ENCODE assay signal across 17 cellular contexts in the genomic region with DNA sequence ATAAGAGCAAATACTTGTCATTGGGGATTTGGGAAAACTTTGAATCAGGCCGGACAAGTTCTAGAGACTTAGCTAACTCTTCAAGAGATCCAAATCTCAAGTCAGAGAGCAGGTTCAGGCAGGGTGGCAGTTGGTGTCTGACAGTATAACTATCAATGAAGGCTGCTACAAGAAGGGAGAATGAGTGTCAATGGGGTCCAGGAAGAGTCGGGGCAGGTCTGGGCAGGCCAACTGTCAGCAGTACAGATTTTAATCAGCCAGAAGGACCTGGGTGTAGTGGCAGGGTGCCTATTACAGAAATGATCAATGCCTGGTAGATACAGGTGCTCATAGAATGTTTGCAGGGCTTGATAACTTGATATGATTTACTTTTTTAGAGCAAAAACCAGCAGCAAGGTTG.
A peak's percentile ranks its signal among the peaks of the same experiment; 100 is the strongest.
DNase-seq lines count a peak whose midpoint lies in the region; ATAC-seq lines count a peak whose summit lies in the region.
"Had no signal": no experiment of that assay in that cellular context is flagged by ENCODE, and none has a peak within 500 bp of the region (broad histone marks: within the 10 kb centered on the region; RNA-seq: fewer than 3 reads in every experiment).

No MANE protein-coding gene starts in this region.

- H3K4me3 Mint-ChIP-seq in activated T-helper 2 cell treated with anti-CD3 and anti-CD28 coated beads, Interferon-gamma antibody, Interleukin-2, Interleukin-4, amounts not matched to agents 10 μg/mL and 5 μg/mL and 100 μg/mL, durations not matched to agents 14 hours and 24 hours and 36 hours (ENCODE audit: low read depth), result no peak overlapping the region
- H3K4me3 Mint-ChIP-seq: CD4-positive, alpha-beta T cell; nephron; T-helper 1 cell treated with Interleukin-12 subunit alpha and Interleukin-12 subunit beta and Interleukin-4 antibody, amounts not matched to agents 30 μg/mL and 1 μg/mL, for 36 hours had no signal

- H3K27me3 Mint-ChIP-seq in activated T-helper 2 cell treated with anti-CD3 and anti-CD28 coated beads, Interferon-gamma antibody, Interleukin-2, Interleukin-4, amounts not matched to agents 10 μg/mL and 5 μg/mL and 100 μg/mL, durations not matched to agents 14 hours and 24 hours and 36 hours (ENCODE audit: low read depth), result no peaks in the 10 kb centered on the region
- H3K27me3 Mint-ChIP-seq: CD4-positive, alpha-beta T cell had no signal

- H3K9me3 Mint-ChIP-seq in activated T-helper 2 cell treated with anti-CD3 and anti-CD28 coated beads, Interferon-gamma antibody, Interleukin-2, Interleukin-4, amounts not matched to agents 10 μg/mL and 5 μg/mL and 100 μg/mL, durations not matched to agents 14 hours and 24 hours and 36 hours, result peaks cover 4% of the 10 kb centered on the region
- H3K9me3 Mint-ChIP-seq: nephron had no signal

- H3K36me3 ChIP-seq in effector memory CD4-positive, alpha-beta T cell (ENCODE audit: control insufficient read depth, insufficient read depth, low read length), result no peaks in the 10 kb centered on the region
- H3K36me3 ChIP-seq: gastrocnemius medialis had no signal

- no peak overlapping the region for H3K4me3 ChIP-seq in effector memory CD4-positive, alpha-beta T cell (ENCODE audit: insufficient read depth, low read depth, low read length, poor library complexity, severe bottlenecking)
- H3K4me3 ChIP-seq: gastrocnemius medialis, GM23248 had no signal

- no peaks in the 10 kb centered on the region for H3K4me1 ChIP-seq in effector memory CD4-positive, alpha-beta T cell (ENCODE audit: control insufficient read depth, insufficient read depth, low read length, poor library complexity, severe bottlenecking)
- H3K4me1 ChIP-seq: gastrocnemius medialis had no signal

- H3K9me3 ChIP-seq in effector memory CD4-positive, alpha-beta T cell (ENCODE audit: control insufficient read depth, low read length), result no peaks in the 10 kb centered on the region
- H3K9me3 ChIP-seq: gastrocnemius medialis had no signal

- no peak for ATAC-seq in Right ventricle myocardium inferior
- ATAC-seq in left ventricle myocardium superior, result no peak
- ATAC-seq in HG02870 (IDR thresholded peaks at IDR 0.05; ENCODE audit: unreplicated experiment), result peak; percentile 74
- ATAC-seq: gastrocnemius medialis; stimulated activated naive CD8-positive, alpha-beta T cell treated with anti-CD3 and anti-CD28 coated beads, Interleukin-15, Interleukin-2, amounts not matched to agents 100 U/mL and 50 U/mL, for 24 hours had no signal

- no peaks in the 10 kb centered on the region for H3K27me3 ChIP-seq in effector memory CD4-positive, alpha-beta T cell (replicated peaks; ENCODE audit: control insufficient read depth, insufficient read depth, low read length, poor library complexity, severe bottlenecking)
- H3K27me3 ChIP-seq: gastrocnemius medialis had no signal

- H3K27ac ChIP-seq in substantia nigra (ENCODE audit: low read depth, low read length, poor library complexity, severe bottlenecking), result no peak overlapping the region
- H3K27ac ChIP-seq in effector memory CD4-positive, alpha-beta T cell (ENCODE audit: insufficient read depth, low read length, poor library complexity, severe bottlenecking), result no peak overlapping the region
- H3K27ac ChIP-seq: gastrocnemius medialis, GM23248, RWPE1 had no signal

- H3K36me3 Mint-ChIP-seq in activated T-helper 2 cell treated with anti-CD3 and anti-CD28 coated beads, Interferon-gamma antibody, Interleukin-2, Interleukin-4, amounts not matched to agents 10 μg/mL and 5 μg/mL and 100 μg/mL, durations not matched to agents 14 hours and 24 hours and 36 hours (ENCODE audit: low read depth), result no peaks in the 10 kb centered on the region

- H3K4me1 Mint-ChIP-seq in activated T-helper 2 cell treated with anti-CD3 and anti-CD28 coated beads, Interferon-gamma antibody, Interleukin-2, Interleukin-4, amounts not matched to agents 10 μg/mL and 5 μg/mL and 100 μg/mL, durations not matched to agents 14 hours and 24 hours and 36 hours (ENCODE audit: low read depth), result no peaks in the 10 kb centered on the region
- H3K4me1 Mint-ChIP-seq: nephron had no signal

- intact Hi-C loops in Right ventricle myocardium inferior (cut with DNase I), result no loop called here
- intact Hi-C loops in left ventricle myocardium superior (cut with micrococcal nuclease), result no loop called here
- intact Hi-C loops in activated T-helper 2 cell treated with anti-CD3 and anti-CD28 coated beads, Interferon-gamma antibody, Interleukin-2, Interleukin-4, amounts not matched to agents 10 μg/mL and 5 μg/mL and 100 μg/mL, durations not matched to agents 14 hours and 24 hours and 36 hours (cut with micrococcal nuclease), result no loop called here

- DNase-seq in Right ventricle myocardium inferior (ENCODE audit: missing footprints) (peak; percentile 40), left ventricle myocardium superior (no peak), NCI-H2171 treated with DMSO at 0.1 percent for 48 hours (lab: John Stamatoyannopoulos, UW) (peak; percentile 89), substantia nigra (lab: John Stamatoyannopoulos, UW) (no peak), NCI-H526 (lab: John Stamatoyannopoulos, UW) (no peak)
- DNase-seq in activated T-helper 2 cell treated with anti-CD3 and anti-CD28 coated beads, Interferon-gamma antibody, Interleukin-2, Interleukin-4, amounts not matched to agents 10 μg/mL and 5 μg/mL and 100 μg/mL, durations not matched to agents 14 hours and 24 hours and 36 hours (ENCODE audit: low spot score), result no peak
- no peak for DNase-seq in effector memory CD4-positive, alpha-beta T cell
- DNase-seq: anterior cingulate cortex; CD4-positive, alpha-beta T cell; gastrocnemius medialis; GM23248; IMR-90; stimulated activated naive CD8-positive, alpha-beta T cell treated with anti-CD3 and anti-CD28 coated beads, Interleukin-15, Interleukin-2, amounts not matched to agents 100 U/mL and 50 U/mL, for 24 hours had no signal

- no peak overlapping the region for H3K27ac Mint-ChIP-seq in activated T-helper 2 cell treated with anti-CD3 and anti-CD28 coated beads, Interferon-gamma antibody, Interleukin-2, Interleukin-4, amounts not matched to agents 10 μg/mL and 5 μg/mL and 100 μg/mL, durations not matched to agents 14 hours and 24 hours and 36 hours
- H3K27ac Mint-ChIP-seq: CD4-positive, alpha-beta T cell; nephron; T-helper 1 cell treated with Interleukin-12 subunit alpha and Interleukin-12 subunit beta and Interleukin-4 antibody, amounts not matched to agents 30 μg/mL and 1 μg/mL, for 36 hours had no signal

Comparison
In these comparisons a context has a peak if more than half of its experiments do, and no peak if none do; other contexts are left out.
1. DNase-seq: peak in Right ventricle myocardium inferior (single experiment) and NCI-H2171 treated with DMSO at 0.1 percent for 48 hours (single experiment); none in left ventricle myocardium superior (single experiment), activated T-helper 2 cell treated with anti-CD3 and anti-CD28 coated beads, Interferon-gamma antibody, Interleukin-2, Interleukin-4, amounts not matched to agents 10 μg/mL and 5 μg/mL and 100 μg/mL, durations not matched to agents 14 hours and 24 hours and 36 hours (single experiment), substantia nigra (0 of 49), NCI-H526 (0 of 2) and effector memory CD4-positive, alpha-beta T cell (0 of 3).